In the genomic region with DNA sequence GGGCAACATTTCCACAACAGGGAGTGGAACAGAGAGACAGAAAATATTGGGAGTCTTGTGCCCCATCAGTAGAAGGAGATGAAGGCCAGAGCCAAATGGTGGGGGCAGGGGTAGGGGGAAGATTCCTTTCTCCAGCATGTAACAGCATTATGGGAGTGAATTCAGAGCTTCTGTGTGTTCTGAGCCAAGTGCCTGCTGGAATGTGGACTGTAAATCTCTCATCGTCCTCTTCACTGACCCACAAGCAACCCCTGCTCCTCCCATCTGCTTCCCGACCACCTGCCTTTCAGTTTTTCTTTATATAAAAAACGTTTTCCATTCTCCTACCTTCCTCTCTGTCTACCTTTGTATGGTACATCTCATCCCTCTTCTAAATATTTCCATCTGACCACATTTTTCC, we compare ENCODE assay signal across 15 cellular contexts.
"Had no signal": no experiment of that assay in that cellular context is flagged by ENCODE, and none has a peak within 500 bp of the region (broad histone marks: within the 10 kb centered on the region; RNA-seq: fewer than 3 reads in every experiment).

No MANE protein-coding gene starts in this region.

- H3K4me3 ChIP-seq: ascending aorta, ovary, suprapubic skin had no signal

- H3K9me3 ChIP-seq: ascending aorta, ovary, suprapubic skin had no signal

- H3K36me3 ChIP-seq: ascending aorta, ovary, suprapubic skin had no signal

- H3K27me3 ChIP-seq: ascending aorta, ovary, suprapubic skin had no signal

- DNase-seq: activated B cell treated with CpG ODN at 0.5 μM for 24 hours; activated CD4-positive, alpha-beta T cell treated with anti-CD3 and anti-CD28 coated beads, Interleukin-2, amount 10 ng/mL, durations not matched to agents 24 days and 14 days; activated gamma-delta T cell treated with Interleukin-2 at 50 U/mL for 16 hours; activated naive CD8-positive, alpha-beta T cell treated with anti-CD3 and anti-CD28 coated beads, Interleukin-2, amount 10 ng/mL, durations not matched to agents 7 days and 5 days; activated T-cell treated with anti-CD3 and anti-CD28 coated beads, Interleukin-2, amount 50 U/mL, for 4 hours; central memory CD4-positive, alpha-beta T cell; glutamatergic neuron; immature natural killer cell; ovary; stimulated activated CD4-positive, alpha-beta T cell treated with anti-CD3 and anti-CD28 coated beads, Interleukin-4, amount 100 ng/mL, for 1 hour; stimulated activated CD8-positive, alpha-beta memory T cell treated with anti-CD3 and anti-CD28 coated beads, Interleukin-4, amount 100 ng/mL, for 48 hours; stimulated activated naive CD8-positive, alpha-beta T cell treated with anti-CD3 and anti-CD28 coated beads, Interleukin-15, Interleukin-2, amounts not matched to agents 100 U/mL and 50 U/mL, for 24 hours; T-helper 1 cell had no signal

- H3K27ac ChIP-seq: ascending aorta, ovary, suprapubic skin had no signal
